ENCODE assay signal across 8 cellular contexts in genomic region chr20:36542019-36542488, GRCh38. TPM values are rescaled to one million over a fixed set of nuclear protein-coding genes. Genes with fewer than 3 reads are reported as not detected.
DNase-seq lines count a peak whose midpoint lies in the region; ATAC-seq and TF ChIP-seq lines count a peak whose summit lies in the region.

No MANE protein-coding gene starts in this region.

- peaks cover 40% of the 10 kb centered on the region for H3K4me1 ChIP-seq in body of pancreas
- peaks cover 0 to 68% (median 23%) of the 10 kb centered on the region in 4 donors for H3K4me1 ChIP-seq in tibial nerve

- no peaks in the 10 kb centered on the region for H3K36me3 ChIP-seq in body of pancreas (replicated peaks in 1 of 2; ENCODE audit: insufficient read depth in 1 of 2, low read depth in 2 of 2)
- peaks cover 0 to 22% (median 0%) of the 10 kb centered on the region in 3 donors for H3K36me3 ChIP-seq in tibial nerve

- H3K4me3 ChIP-seq in body of pancreas (peak overlapping the region in 1 of 2 donors; percentile 3), tibial nerve (peak overlapping the region; percentile 60 to 82 (median 70))

- DNase-seq in DMS 273 (lab: John Stamatoyannopoulos, UW; ENCODE audit: unreplicated experiment) (peak; percentile 71), DMS 273 treated with DMSO at 0.1 percent for 48 hours (lab: John Stamatoyannopoulos, UW) (no peak), body of pancreas (no peak), kidney glomerular epithelial cell (lab: John Stamatoyannopoulos, UW) (peak; percentile 41), tibial nerve (ENCODE audit: low spot score in 2 of 2) (peak in 1 of 2 donors; percentile 47), NCI-H1417 (lab: John Stamatoyannopoulos, UW) (no peak), hippocampal formation (lab: John Stamatoyannopoulos, UW) (no peak)

- WGBS in body of pancreas, 2 donors = 40 to 63% methylated on average over 1 to 3 of the region's 7 CpGs
- WGBS in tibial nerve, 2 donors = 9 to 17% methylated on average over 5 to 7 of the region's 7 CpGs

- TF ChIP-seq POLR2A in body of pancreas (IDR thresholded peaks at IDR 0.05) (no peak), tibial nerve (IDR thresholded peaks at IDR 0.05) (no peak)

- peak overlapping the region in 3 of 4 donors; percentile 63 to 67 (median 66) for H3K27ac ChIP-seq in body of pancreas
- H3K27ac ChIP-seq in tibial nerve = peak overlapping the region; percentile 87 to 98 (median 94)

- no peaks in the 10 kb centered on the region for H3K27me3 ChIP-seq in body of pancreas
- no peaks in the 10 kb centered on the region for H3K27me3 ChIP-seq in tibial nerve

- no peak for TF ChIP-seq EP300 in tibial nerve (IDR thresholded peaks at IDR 0.05)

- TF ChIP-seq CTCF in body of pancreas (IDR thresholded peaks at IDR 0.05) = peak in 4 of 7 experiments; percentile 4 to 30 (median 21)
- peak; percentile 28 to 87 (median 75) for TF ChIP-seq CTCF in tibial nerve (IDR thresholded peaks at IDR 0.05)

- intact Hi-C loops in body of pancreas (cut with DNase I) = no loop called here

- H3K9me3 ChIP-seq in body of pancreas = no peaks in the 10 kb centered on the region
- no peaks in the 10 kb centered on the region for H3K9me3 ChIP-seq in tibial nerve

- ATAC-seq in body of pancreas (peak; percentile 19), GM18502 (IDR thresholded peaks at IDR 0.05; ENCODE audit: poor library complexity, unreplicated experiment) (no peak)

RNA-seq across cellular contexts. Expression of gene MYL9, which starts 0.7 kb away (rescaled TPM):
- total RNA-seq in body of pancreas = 10 to 100 TPM; 16.9 to 26.7 TPM
- 100 to 1,000 TPM; 140 to 245 (median 219) TPM for total RNA-seq in tibial nerve

RNA-seq across cellular contexts. Expression of gene TGIF2, which starts 31.3 kb away (rescaled TPM):
- total RNA-seq in body of pancreas (10 to 100 TPM; 15.2 to 18.7 TPM), tibial nerve (10 to 100 TPM; 13.2 to 27.7 (median 19.6) TPM)

Comparison
In these comparisons a context has a peak if more than half of its experiments do, and no peak if none do; other contexts are left out.
1. DNase-seq: peak in DMS 273 (single experiment) and kidney glomerular epithelial cell (single experiment); none in DMS 273 treated with DMSO at 0.1 percent for 48 hours (single experiment), body of pancreas (0 of 4), NCI-H1417 (0 of 3) and hippocampal formation (0 of 2).
2. RNA of gene MYL9, which starts 0.7 kb away (total RNA-seq): 140 to 245 TPM in tibial nerve; 16.9 to 26.7 TPM in body of pancreas; every median in the first group is over 4 times any median in the second.